Comparison of ENCODE assay signal across 1 cellular context in the genomic region with DNA sequence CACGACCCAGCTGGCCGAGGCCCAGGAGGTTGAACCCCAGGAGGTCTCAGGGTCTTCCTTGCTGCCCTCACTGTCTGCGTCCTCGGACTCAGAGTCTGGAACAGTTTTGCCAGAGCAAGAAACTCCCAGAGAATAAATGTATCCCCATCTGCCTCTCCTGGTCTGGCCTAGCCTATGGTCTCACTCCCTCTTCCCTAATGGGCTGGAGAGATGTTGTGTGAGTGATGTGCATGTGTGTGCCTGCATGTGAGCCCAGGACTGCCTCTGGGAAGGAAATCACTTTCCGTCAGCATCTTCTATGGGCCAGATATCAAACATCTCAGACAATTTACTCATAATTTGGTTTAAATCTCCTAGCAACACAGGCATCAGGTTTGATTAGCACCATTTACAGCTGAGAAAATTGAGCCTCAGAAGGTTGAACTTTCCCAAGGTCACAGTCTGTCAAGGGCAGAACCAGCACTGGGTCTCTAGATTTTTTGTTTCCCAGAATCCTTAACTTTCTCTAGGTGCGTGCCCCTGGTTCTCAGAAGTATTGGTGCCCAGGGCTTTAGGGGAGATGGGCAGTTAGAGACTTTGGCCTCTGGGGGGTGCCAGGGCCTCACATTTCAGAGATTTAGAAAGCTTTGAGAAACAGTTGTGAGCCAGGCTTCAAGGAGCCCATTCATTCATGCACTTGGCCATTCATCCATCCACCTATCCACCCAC.
A peak's percentile ranks its signal among the peaks of the same experiment; 100 is the strongest.
TF ChIP-seq lines count a peak whose summit lies in the region.

No MANE protein-coding gene starts in this region.

TF ChIP-seq in K562, 482 proteins besides CTCF, POLR2A, EP300 and RAD21:
- peak; percentile 71 for TF ChIP-seq SMC3 (conservative IDR thresholded peaks at IDR 0.05; ENCODE audit: insufficient read depth, low read depth, low read length)
- 0 out of 2 replicates have a peak, but pooled peaks have one; percentile 30 for TF ChIP-seq RB1 (IDR thresholded peaks at IDR 0.05; ENCODE audit: low read depth)
- TF ChIP-seq JUND (IDR thresholded peaks at IDR 0.05; ENCODE audit: borderline replicate concordance, low read depth, low read length) = 0 out of 2 replicates have a peak, but pooled peaks have one; percentile 7
- no peak for TF ChIP-seq JUND (tag; IDR thresholded peaks at IDR 0.05; ENCODE audit: borderline replicate concordance, low read depth, low read length)
- TF ChIP-seq TEAD1 (CRISPR knock-in tag; IDR thresholded peaks at IDR 0.05) = no peak
- TF ChIP-seq, protein P1, sequence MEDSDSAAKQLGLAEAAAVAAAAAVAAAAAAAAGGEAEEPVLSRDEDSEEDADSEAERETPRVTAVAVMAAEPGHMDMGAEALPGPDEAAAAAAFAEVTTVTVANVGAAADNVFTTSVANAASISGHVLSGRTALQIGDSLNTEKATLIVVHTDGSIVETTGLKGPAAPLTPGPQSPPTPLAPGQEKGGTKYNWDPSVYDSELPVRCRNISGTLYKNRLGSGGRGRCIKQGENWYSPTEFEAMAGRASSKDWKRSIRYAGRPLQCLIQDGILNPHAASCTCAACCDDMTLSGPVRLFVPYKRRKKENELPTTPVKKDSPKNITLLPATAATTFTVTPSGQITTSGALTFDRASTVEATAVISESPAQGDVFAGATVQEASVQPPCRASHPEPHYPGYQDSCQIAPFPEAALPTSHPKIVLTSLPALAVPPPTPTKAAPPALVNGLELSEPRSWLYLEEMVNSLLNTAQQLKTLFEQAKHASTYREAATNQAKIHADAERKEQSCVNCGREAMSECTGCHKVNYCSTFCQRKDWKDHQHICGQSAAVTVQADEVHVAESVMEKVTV (CRISPR knock-in tag; IDR thresholded peaks at IDR 0.05) = peak; percentile 82
- TF ChIP-seq OTX1 (CRISPR knock-in tag; IDR thresholded peaks at IDR 0.05) = no peak
- no peak for TF ChIP-seq MBD2 (IDR thresholded peaks at IDR 0.05; ENCODE audit: borderline replicate concordance, low read depth)
- peak; percentile 48; the same call in 1 of the 2 replicates for TF ChIP-seq STAG1 (CRISPR knock-in tag; IDR thresholded peaks at IDR 0.05; ENCODE audit: borderline replicate concordance)
